In genomic region chr5:153941265-153941664, GRCh38 we compare ENCODE assay signal across 20 cellular contexts.
DNase-seq lines count a peak whose midpoint lies in the region; ATAC-seq, FAIRE-seq and TF ChIP-seq lines count a peak whose summit lies in the region.
"Had no signal": no experiment of that assay in that cellular context is flagged by ENCODE, and none has a peak within 500 bp of the region (broad histone marks: within the 10 kb centered on the region; RNA-seq: fewer than 3 reads in every experiment).

No MANE protein-coding gene starts in this region.

- intact Hi-C loops in K562 (cut with micrococcal nuclease), result no loop called here

- ATAC-seq in GM23338, result no peak
- ATAC-seq in K562, result no peak
- no peak for ATAC-seq in GM19023 (IDR thresholded peaks at IDR 0.05; ENCODE audit: unreplicated experiment)

- H3K27me3 ChIP-seq in GM23338 (ENCODE audit: insufficient read depth) (no peaks in the 10 kb centered on the region), K562 (ENCODE audit: control insufficient read depth in 2 of 2, insufficient read depth in 2 of 2, low read length in 2 of 2) (no peaks in the 10 kb centered on the region), neural progenitor cell (no peaks in the 10 kb centered on the region), mesenchymal stem cell (ENCODE audit: control insufficient read depth in 1 of 2, insufficient read depth in 1 of 2, low read length in 2 of 2) (no peaks in the 10 kb centered on the region)
- H3K27me3 ChIP-seq: BE2C had no signal

- FAIRE-seq in K562 (lab: Jason Lieb, UNC), result no peak
- FAIRE-seq: A204.1 had no signal

- no peak overlapping the region for H3K27ac Mint-ChIP-seq in GM23338
- H3K27ac Mint-ChIP-seq in neural progenitor cell, result no peak overlapping the region
- H3K27ac Mint-ChIP-seq: CD4-positive, CD25-positive, alpha-beta regulatory T cell had no signal

- no peak overlapping the region for H2AK5ac ChIP-seq in mesenchymal stem cell (ENCODE audit: low read length, severe bottlenecking)

- H3K4me2 ChIP-seq in GM23338 (no peak overlapping the region), K562 (ENCODE audit: insufficient read depth, low read length) (no peak overlapping the region), neural progenitor cell (no peak overlapping the region), mesenchymal stem cell (ENCODE audit: low read length, poor library complexity, severe bottlenecking) (no peak overlapping the region)

- H2BK120ac ChIP-seq in mesenchymal stem cell (ENCODE audit: low read depth, low read length), result no peak overlapping the region

- H4K20me1 ChIP-seq in GM23338 (replicated peaks; ENCODE audit: insufficient read depth) (no peaks in the 10 kb centered on the region), K562 (replicated peaks; ENCODE audit: control insufficient read depth, insufficient read depth, low read length) (no peaks in the 10 kb centered on the region), neural progenitor cell (ENCODE audit: low read depth) (no peaks in the 10 kb centered on the region)

- H3F3A ChIP-seq in GM23338 (replicated peaks; ENCODE audit: low read depth), result no peaks in the 10 kb centered on the region
- no peaks in the 10 kb centered on the region for H3F3A ChIP-seq in neural progenitor cell (ENCODE audit: low read depth)

- H3K4me1 Mint-ChIP-seq in GM23338 (peaks cover 12% of the 10 kb centered on the region; the same call in 2 of the 3 replicates), neural progenitor cell (peaks cover 3% of the 10 kb centered on the region)
- H3K4me1 Mint-ChIP-seq: CD4-positive, CD25-positive, alpha-beta regulatory T cell had no signal

- no peak for TF ChIP-seq POLR2A in K562 (conservative IDR thresholded peaks at IDR 0.05)

- TF ChIP-seq CTCF in GM23338 (conservative IDR thresholded peaks at IDR 0.05; ENCODE audit: low read depth in 2 of 2) (no peak), K562 (IDR thresholded peaks at IDR 0.05 in 2 of 3, conservative IDR thresholded peaks at IDR 0.05 in 1 of 3; ENCODE audit: insufficient read depth in 2 of 3, low read depth in 1 of 3, low read length in 3 of 3) (no peak), neural progenitor cell (IDR thresholded peaks at IDR 0.05) (no peak)

- no peak overlapping the region for H2BK15ac ChIP-seq in mesenchymal stem cell (ENCODE audit: low read depth, poor library complexity, severe bottlenecking)

- no peak overlapping the region for H3K23ac ChIP-seq in mesenchymal stem cell (ENCODE audit: low read length in 2 of 2)

- no peak overlapping the region for H3K18ac ChIP-seq in mesenchymal stem cell (ENCODE audit: low read depth in 1 of 2, low read length in 2 of 2)

- CTCF ChIA-PET in K562 (lab: Yijun Ruan, JAX; ENCODE audit: low intra/inter-chr PET ratio), result no interaction called here

- TF ChIP-seq RAD21 in K562 (CRISPR knock-in tag; conservative IDR thresholded peaks at IDR 0.05 in 1 of 2, IDR thresholded peaks at IDR 0.05 in 1 of 2), result no peak

- in situ Hi-C loops in KBM-7 (cut with MboI; ENCODE audit: low pct_unique_long_range_greater_than_20kb, low sequenced_read_pairs) (no loop called here), K562 (cut with MboI) (no loop called here)

- H4K8ac ChIP-seq in mesenchymal stem cell (ENCODE audit: low read length), result no peak overlapping the region

- H3K4me3 Mint-ChIP-seq in GM23338 (no peak overlapping the region), neural progenitor cell (no peak overlapping the region)
- H3K4me3 Mint-ChIP-seq: CD4-positive, CD25-positive, alpha-beta regulatory T cell had no signal

- peak; percentile 6 for DNase-seq in GM23338 (ENCODE audit: low spot score)
- DNase-seq in KBM-7, result peak; percentile 9
- no peak for DNase-seq in K562 (ENCODE audit: extremely low read depth in 1 of 4, low spot score in 3 of 4)
- no peak for DNase-seq in neural progenitor cell (ENCODE audit: low spot score)
- no peak for DNase-seq in mesenchymal stem cell
- DNase-seq in effector CD8-positive, alpha-beta T cell (lab: John Stamatoyannopoulos, UW), result no peak
- DNase-seq: ACHN; BE2C; C1 segment of cervical spinal cord; Caco-2; CD4-positive, CD25-positive, alpha-beta regulatory T cell; DMS79 treated with DMSO at 0.1 percent for 48 hours; GF-D8; IMR-90; Kasumi-1; KG1 had no signal

- H3K4me1 ChIP-seq in GM23338 (ENCODE audit: insufficient read depth), result no peaks in the 10 kb centered on the region
- H3K4me1 ChIP-seq in K562 (replicated peaks in 1 of 2; ENCODE audit: control insufficient read depth in 2 of 2, insufficient read depth in 2 of 2, low read length in 2 of 2), result no peaks in the 10 kb centered on the region
- no peaks in the 10 kb centered on the region for H3K4me1 ChIP-seq in neural progenitor cell
- no peaks in the 10 kb centered on the region for H3K4me1 ChIP-seq in mesenchymal stem cell (ENCODE audit: control insufficient read depth, insufficient read depth, low read depth, low read length)
- H3K4me1 ChIP-seq: BE2C, Caco-2 had no signal

- H3K4me3 ChIP-seq in GM23338 (no peak overlapping the region), K562 (no peak overlapping the region), neural progenitor cell (no peak overlapping the region), mesenchymal stem cell (ENCODE audit: insufficient read depth in 1 of 2, low read depth in 1 of 2, low read length in 2 of 2) (no peak overlapping the region)
- H3K4me3 ChIP-seq: HAP-1 had no signal

- H2BK12ac ChIP-seq in mesenchymal stem cell (ENCODE audit: low read length in 2 of 2), result no peak overlapping the region

- H3K36me3 Mint-ChIP-seq in GM23338 (ENCODE audit: low read depth), result peaks cover 82% of the 10 kb centered on the region
- H3K36me3 Mint-ChIP-seq in neural progenitor cell, result peaks cover 2% of the 10 kb centered on the region
- H3K36me3 Mint-ChIP-seq: CD4-positive, CD25-positive, alpha-beta regulatory T cell had no signal

- H3K9ac ChIP-seq in K562 (ENCODE audit: insufficient read depth in 1 of 2, low read depth in 2 of 2, low read length in 2 of 2) (no peak overlapping the region), neural progenitor cell (no peak overlapping the region), mesenchymal stem cell (ENCODE audit: low read length) (no peak overlapping the region)

- no peak overlapping the region for H3K27ac ChIP-seq in GM23338 (ENCODE audit: low read depth)
- H3K27ac ChIP-seq in K562 (ENCODE audit: extremely low read depth, low read depth, low read length), result no peak overlapping the region
- H3K27ac ChIP-seq in neural progenitor cell, result no peak overlapping the region
- no peak overlapping the region for H3K27ac ChIP-seq in mesenchymal stem cell (ENCODE audit: low read length, poor library complexity, severe bottlenecking)
- H3K27ac ChIP-seq: HL-60 had no signal

- H3K9me2 ChIP-seq in GM23338 (ENCODE audit: insufficient read depth), result peaks cover 5% of the 10 kb centered on the region; the same call in 1 of the 2 replicates

- TF ChIP-seq EP300 in K562 (IDR thresholded peaks at IDR 0.05; ENCODE audit: low read length), result no peak

- no peaks in the 10 kb centered on the region for H3K79me2 ChIP-seq in GM23338 (replicated peaks; ENCODE audit: insufficient read depth)
- no peaks in the 10 kb centered on the region for H3K79me2 ChIP-seq in K562 (ENCODE audit: control insufficient read depth, insufficient read depth, low read length)
- no peaks in the 10 kb centered on the region for H3K79me2 ChIP-seq in neural progenitor cell (ENCODE audit: low read depth)

- H3K27me3 Mint-ChIP-seq in GM23338 (ENCODE audit: insufficient read depth, low read depth, poor library complexity), result peaks cover 3% of the 10 kb centered on the region
- peaks cover 5% of the 10 kb centered on the region for H3K27me3 Mint-ChIP-seq in neural progenitor cell (ENCODE audit: insufficient read depth, low read depth)

- no peak overlapping the region for H2BK5ac ChIP-seq in mesenchymal stem cell (ENCODE audit: low read depth, low read length, poor library complexity, severe bottlenecking)

- no peak overlapping the region for H3K14ac ChIP-seq in mesenchymal stem cell (ENCODE audit: low read length in 2 of 2)

- no peaks in the 10 kb centered on the region for H3K79me1 ChIP-seq in mesenchymal stem cell (replicated peaks; ENCODE audit: low read length, poor library complexity, severe bottlenecking)

- no peak overlapping the region for H2AFZ ChIP-seq in GM23338
- H2AFZ ChIP-seq in K562 (ENCODE audit: low read depth, low read length), result no peak overlapping the region
- peak overlapping the region; percentile 87 for H2AFZ ChIP-seq in neural progenitor cell (replicated peaks)
- no peak overlapping the region for H2AFZ ChIP-seq in mesenchymal stem cell (ENCODE audit: low read depth, low read length)

- BruUV-seq in K562 (replicated peaks; lab: Mats Ljungman, UMichigan), result no TSS peak

- POLR2A ChIA-PET in K562 (lab: Yijun Ruan, JAX), result no interaction called here

- 0% methylated on average over 3 of the region's 3 CpGs for WGBS in K562 (ENCODE audit: insufficient coverage, low coverage, missing lambda C conversion rate)
- WGBS in mesenchymal stem cell, result 90% methylated on average over 3 of the region's 3 CpGs

- peaks cover 86% of the 10 kb centered on the region for H3K9me3 Mint-ChIP-seq in GM23338
- peaks cover 62% of the 10 kb centered on the region for H3K9me3 Mint-ChIP-seq in neural progenitor cell

- peaks cover 26% of the 10 kb centered on the region for H3K36me3 ChIP-seq in GM23338 (ENCODE audit: insufficient read depth)
- no peaks in the 10 kb centered on the region for H3K36me3 ChIP-seq in K562 (ENCODE audit: control insufficient read depth, insufficient read depth, low read length)
- no peaks in the 10 kb centered on the region for H3K36me3 ChIP-seq in neural progenitor cell
- H3K36me3 ChIP-seq in mesenchymal stem cell (ENCODE audit: control insufficient read depth in 1 of 2, insufficient read depth in 2 of 2, low read depth in 1 of 2, low read length in 2 of 2), result no peaks in the 10 kb centered on the region
- H3K36me3 ChIP-seq: BE2C, HAP-1 had no signal

- H3K9me3 ChIP-seq in K562 (replicated peaks; ENCODE audit: control insufficient read depth, insufficient read depth, low read depth, low read length) (no peaks in the 10 kb centered on the region; the same call in 1 of the 2 replicates), neural progenitor cell (ENCODE audit: low read depth) (no peaks in the 10 kb centered on the region), mesenchymal stem cell (ENCODE audit: control insufficient read depth, low read length) (peaks cover 35% of the 10 kb centered on the region)
- H3K9me3 ChIP-seq: BE2C had no signal

- no peak overlapping the region for H4K91ac ChIP-seq in mesenchymal stem cell (ENCODE audit: low read length)

- no peak overlapping the region for H3K4ac ChIP-seq in mesenchymal stem cell (ENCODE audit: low read depth in 1 of 2, low read length in 2 of 2)

- H3K9me1 ChIP-seq in K562 (ENCODE audit: control insufficient read depth, insufficient read depth, low read length), result no peaks in the 10 kb centered on the region

TF ChIP-seq in GM23338, 12 proteins besides CTCF, POLR2A, EP300 and RAD21:
- TF ChIP-seq EZH2phosphoT487 (IDR thresholded peaks at IDR 0.05; ENCODE audit: unreplicated experiment), result no peak
- no peak for TF ChIP-seq POLR2AphosphoS5 (IDR thresholded peaks at IDR 0.05; ENCODE audit: low read depth)

TF ChIP-seq in K562, 482 proteins besides CTCF, POLR2A, EP300 and RAD21 (continues in another document):
- TF ChIP-seq ZNF561 (CRISPR knock-in tag; conservative IDR thresholded peaks at IDR 0.05) (0 out of 2 replicates have a peak, but pooled peaks have one; percentile 53), CBFB (CRISPR knock-in tag; IDR thresholded peaks at IDR 0.05) (no peak), PHTF2 (CRISPR knock-in tag; IDR thresholded peaks at IDR 0.05) (no peak)

Comparison
In these comparisons a context has a peak if more than half of its experiments do, and no peak if none do; other contexts are left out.
1. DNase-seq: peak in GM23338 (single experiment) and KBM-7 (single experiment); none in K562 (0 of 4), neural progenitor cell (single experiment), mesenchymal stem cell (single experiment) and effector CD8-positive, alpha-beta T cell (single experiment).